Comparison of ENCODE assay signal across 17 cellular contexts in the genomic region with DNA sequence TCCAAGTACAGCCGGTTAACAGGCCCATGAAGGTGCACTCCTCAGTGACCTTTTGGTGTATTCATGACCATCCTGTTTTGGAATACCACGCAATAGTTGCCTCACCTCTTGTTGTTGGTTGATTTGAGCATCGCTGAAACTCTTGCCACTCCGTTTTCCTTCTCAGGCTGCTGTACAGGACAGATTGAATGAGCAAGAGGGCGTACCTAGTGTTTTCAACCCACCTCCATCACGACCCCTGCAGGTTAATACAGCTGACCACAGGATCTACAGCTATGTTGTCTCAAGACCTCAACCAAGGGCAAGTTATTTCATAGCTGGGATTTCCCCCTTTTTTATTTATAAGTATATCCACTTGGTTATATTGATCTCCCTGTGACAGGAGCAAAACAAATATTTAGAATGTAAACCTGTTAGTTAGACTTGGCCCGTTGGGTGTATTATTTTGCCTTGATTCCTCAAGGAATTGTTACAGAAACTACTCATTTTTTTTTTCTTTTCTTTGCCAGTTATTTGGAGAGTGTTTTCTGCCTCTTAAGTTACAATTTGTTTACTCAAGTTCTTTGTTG. TPM values are rescaled to one million over a fixed set of nuclear protein-coding genes. Genes with fewer than 3 reads are reported as not detected.
DNase-seq lines count a peak whose midpoint lies in the region; ATAC-seq and TF ChIP-seq lines count a peak whose summit lies in the region.
"Had no signal": no experiment of that assay in that cellular context is flagged by ENCODE, and none has a peak within 500 bp of the region (broad histone marks: within the 10 kb centered on the region; RNA-seq: fewer than 3 reads in every experiment).

No MANE protein-coding gene starts in this region.

- no peak for DNase-seq in T-helper 2 cell treated with Interferon-gamma antibody and Interleukin-4, amounts not matched to agents 5 μg/mL and 100 μg/mL, for 36 hours (ENCODE audit: low spot score)
- DNase-seq in T-helper 2 cell (no peak), right lobe of liver (no peak), coronary artery (ENCODE audit: low spot score) (no peak), posterior cingulate gyrus (no peak)
- DNase-seq in activated CD4-positive, alpha-beta memory T cell treated with anti-CD3 and anti-CD28 coated beads for 36 hours = no peak
- no peak for DNase-seq in stimulated activated effector memory CD8-positive, alpha-beta T cell treated with anti-CD3 and anti-CD28 coated beads, Interleukin-12 subunit alpha, Interleukin-12 subunit beta, amount 100 ng/mL, for 72 hours (ENCODE audit: low spot score in 2 of 2)
- no peak for DNase-seq in activated CD4-positive, alpha-beta T cell treated with anti-CD3 and anti-CD28 coated beads, Interleukin-2, amount 10 ng/mL, durations not matched to agents 24 days and 14 days
- DNase-seq: C1 segment of cervical spinal cord, COR-L47, GOT3, KG1, MG63, NCI-H1105, NCI-H187, NCI-H510A, SHP77 had no signal

- H3K27me3 Mint-ChIP-seq in T-helper 2 cell treated with Interferon-gamma antibody and Interleukin-4, amounts not matched to agents 5 μg/mL and 100 μg/mL, for 36 hours (ENCODE audit: low read depth) = no peaks in the 10 kb centered on the region
- H3K27me3 Mint-ChIP-seq in activated CD4-positive, alpha-beta memory T cell treated with anti-CD3 and anti-CD28 coated beads for 36 hours = no peaks in the 10 kb centered on the region
- H3K27me3 Mint-ChIP-seq in activated CD4-positive, alpha-beta T cell treated with anti-CD3 and anti-CD28 coated beads, Interleukin-2, amount 10 ng/mL, durations not matched to agents 24 days and 14 days = no peaks in the 10 kb centered on the region

- peak overlapping the region; percentile 37 for H3K4me3 Mint-ChIP-seq in T-helper 2 cell treated with Interferon-gamma antibody and Interleukin-4, amounts not matched to agents 5 μg/mL and 100 μg/mL, for 36 hours
- H3K4me3 Mint-ChIP-seq in activated CD4-positive, alpha-beta memory T cell treated with anti-CD3 and anti-CD28 coated beads for 36 hours = no peak overlapping the region
- H3K4me3 Mint-ChIP-seq in stimulated activated effector memory CD8-positive, alpha-beta T cell treated with anti-CD3 and anti-CD28 coated beads, Interleukin-12 subunit alpha, Interleukin-12 subunit beta, amount 100 ng/mL, for 72 hours = no peak overlapping the region
- no peak overlapping the region for H3K4me3 Mint-ChIP-seq in activated CD4-positive, alpha-beta T cell treated with anti-CD3 and anti-CD28 coated beads, Interleukin-2, amount 10 ng/mL, durations not matched to agents 24 days and 14 days

- peak in 2 of 4 donors; percentile 12 to 26 for TF ChIP-seq CTCF in right lobe of liver (IDR thresholded peaks at IDR 0.05)
- no peak for TF ChIP-seq CTCF in coronary artery (IDR thresholded peaks at IDR 0.05)

- CTCF ChIA-PET in activated CD4-positive, alpha-beta memory T cell treated with anti-CD3 and anti-CD28 coated beads for 36 hours (lab: Charles Lee) = interaction anchor here (2.9 kb wide), 1 partner anchor 38 kb away, joined by 9 read pairs; a partner anchor contains a TSS

- peak; percentile 64 to 72 (median 68) for ATAC-seq in right lobe of liver
- no peak for ATAC-seq in stimulated activated effector memory CD8-positive, alpha-beta T cell treated with anti-CD3 and anti-CD28 coated beads, Interleukin-12 subunit alpha, Interleukin-12 subunit beta, amount 100 ng/mL, for 72 hours

- peaks cover 0 to 20% (median 9%) of the 10 kb centered on the region in 4 donors for H3K36me3 ChIP-seq in right lobe of liver

- H3K4me3 ChIP-seq in right lobe of liver = no peak overlapping the region
- no peak overlapping the region for H3K4me3 ChIP-seq in coronary artery
- H3K4me3 ChIP-seq: MG63 had no signal

- no peak for TF ChIP-seq POLR2A in right lobe of liver (IDR thresholded peaks at IDR 0.05)

- POLR2A ChIA-PET in activated CD4-positive, alpha-beta memory T cell treated with anti-CD3 and anti-CD28 coated beads for 36 hours (lab: Charles Lee) = interaction anchor here (0.6 kb wide), 1 partner anchor 17 kb away, joined by 4 read pairs; no protein-coding TSS in a partner anchor

- peaks cover 62% of the 10 kb centered on the region for H3K36me3 Mint-ChIP-seq in T-helper 2 cell treated with Interferon-gamma antibody and Interleukin-4, amounts not matched to agents 5 μg/mL and 100 μg/mL, for 36 hours (ENCODE audit: low read depth)
- peaks cover 34% of the 10 kb centered on the region for H3K36me3 Mint-ChIP-seq in activated CD4-positive, alpha-beta memory T cell treated with anti-CD3 and anti-CD28 coated beads for 36 hours
- peaks cover 85% of the 10 kb centered on the region for H3K36me3 Mint-ChIP-seq in stimulated activated effector memory CD8-positive, alpha-beta T cell treated with anti-CD3 and anti-CD28 coated beads, Interleukin-12 subunit alpha, Interleukin-12 subunit beta, amount 100 ng/mL, for 72 hours
- H3K36me3 Mint-ChIP-seq in activated CD4-positive, alpha-beta T cell treated with anti-CD3 and anti-CD28 coated beads, Interleukin-2, amount 10 ng/mL, durations not matched to agents 24 days and 14 days (ENCODE audit: low read depth) = peaks cover 58% of the 10 kb centered on the region

- 45% methylated on average over 7 of the region's 7 CpGs for WGBS in right lobe of liver (ENCODE audit: insufficient coverage, low coverage, low lambda C conversion rate, missing lambda C conversion rate)

- intact Hi-C loops in activated CD4-positive, alpha-beta memory T cell treated with anti-CD3 and anti-CD28 coated beads for 36 hours (cut with micrococcal nuclease) = loop anchor here (5.0 kb wide), 1 partner anchor 46 kb away; no protein-coding TSS in a partner anchor
- intact Hi-C loops in right lobe of liver (cut with DNase I) (no loop called here), posterior cingulate gyrus (cut with DNase I) (no loop called here)
- intact Hi-C loops in activated CD4-positive, alpha-beta T cell treated with anti-CD3 and anti-CD28 coated beads, Interleukin-2, amount 10 ng/mL, durations not matched to agents 24 days and 14 days (cut with micrococcal nuclease) = loop anchor here (5.0 kb wide), 1 partner anchor 46 kb away; no protein-coding TSS in a partner anchor

- peak overlapping the region; percentile 60 for H3K27ac Mint-ChIP-seq in T-helper 2 cell treated with Interferon-gamma antibody and Interleukin-4, amounts not matched to agents 5 μg/mL and 100 μg/mL, for 36 hours
- peak overlapping the region; percentile 30 for H3K27ac Mint-ChIP-seq in activated CD4-positive, alpha-beta memory T cell treated with anti-CD3 and anti-CD28 coated beads for 36 hours
- H3K27ac Mint-ChIP-seq in stimulated activated effector memory CD8-positive, alpha-beta T cell treated with anti-CD3 and anti-CD28 coated beads, Interleukin-12 subunit alpha, Interleukin-12 subunit beta, amount 100 ng/mL, for 72 hours = peak overlapping the region; percentile 50
- no peak overlapping the region for H3K27ac Mint-ChIP-seq in activated CD4-positive, alpha-beta T cell treated with anti-CD3 and anti-CD28 coated beads, Interleukin-2, amount 10 ng/mL, durations not matched to agents 24 days and 14 days

- no peaks in the 10 kb centered on the region for H3K9me3 Mint-ChIP-seq in T-helper 2 cell treated with Interferon-gamma antibody and Interleukin-4, amounts not matched to agents 5 μg/mL and 100 μg/mL, for 36 hours
- no peaks in the 10 kb centered on the region for H3K9me3 Mint-ChIP-seq in activated CD4-positive, alpha-beta memory T cell treated with anti-CD3 and anti-CD28 coated beads for 36 hours
- H3K9me3 Mint-ChIP-seq in stimulated activated effector memory CD8-positive, alpha-beta T cell treated with anti-CD3 and anti-CD28 coated beads, Interleukin-12 subunit alpha, Interleukin-12 subunit beta, amount 100 ng/mL, for 72 hours = no peaks in the 10 kb centered on the region
- H3K9me3 Mint-ChIP-seq in activated CD4-positive, alpha-beta T cell treated with anti-CD3 and anti-CD28 coated beads, Interleukin-2, amount 10 ng/mL, durations not matched to agents 24 days and 14 days = no peaks in the 10 kb centered on the region

- H3K4me1 ChIP-seq in right lobe of liver = peaks cover 0 to 13% (median 0%) of the 10 kb centered on the region in 4 donors

- H3K27ac ChIP-seq in right lobe of liver = no peak overlapping the region
- H3K27ac ChIP-seq in coronary artery = no peak overlapping the region

- H3K4me1 Mint-ChIP-seq in T-helper 2 cell treated with Interferon-gamma antibody and Interleukin-4, amounts not matched to agents 5 μg/mL and 100 μg/mL, for 36 hours (ENCODE audit: low read depth) = peaks cover 52% of the 10 kb centered on the region
- peaks cover 49% of the 10 kb centered on the region for H3K4me1 Mint-ChIP-seq in activated CD4-positive, alpha-beta memory T cell treated with anti-CD3 and anti-CD28 coated beads for 36 hours (ENCODE audit: low read depth)
- H3K4me1 Mint-ChIP-seq in stimulated activated effector memory CD8-positive, alpha-beta T cell treated with anti-CD3 and anti-CD28 coated beads, Interleukin-12 subunit alpha, Interleukin-12 subunit beta, amount 100 ng/mL, for 72 hours = peaks cover 44% of the 10 kb centered on the region
- peaks cover 36% of the 10 kb centered on the region for H3K4me1 Mint-ChIP-seq in activated CD4-positive, alpha-beta T cell treated with anti-CD3 and anti-CD28 coated beads, Interleukin-2, amount 10 ng/mL, durations not matched to agents 24 days and 14 days

- no peaks in the 10 kb centered on the region for H3K27me3 ChIP-seq in right lobe of liver
- H3K27me3 ChIP-seq: MG63 had no signal

- H3K9me3 ChIP-seq in right lobe of liver = no peaks in the 10 kb centered on the region
- H3K9me3 ChIP-seq: MG63 had no signal

RNA-seq across cellular contexts. Expression of a gene that starts 38.1 kb away (rescaled TPM):
- total RNA-seq in activated CD4-positive, alpha-beta memory T cell treated with anti-CD3 and anti-CD28 coated beads for 36 hours = 10 to 100 TPM; 34.4 to 34.6 TPM
- 10 to 100 TPM; 17.5 to 23.3 (median 19.8) TPM for total RNA-seq in right lobe of liver
- total RNA-seq in activated CD4-positive, alpha-beta T cell treated with anti-CD3 and anti-CD28 coated beads, Interleukin-2, amount 10 ng/mL, durations not matched to agents 24 days and 14 days = 42.8 and 43.9 TPM in 2 replicates

RNA-seq across cellular contexts. Expression of a gene that starts 50.9 kb away (rescaled TPM):
- 10 to 100 TPM; 61.9 to 68.1 TPM for total RNA-seq in activated CD4-positive, alpha-beta memory T cell treated with anti-CD3 and anti-CD28 coated beads for 36 hours
- total RNA-seq in right lobe of liver = 10 to 100 TPM in 4 of 6 experiments, 1 to 10 TPM in 2; 5.1 to 16.3 (median 12.7) TPM
- 71.4 and 74.0 TPM in 2 replicates for total RNA-seq in activated CD4-positive, alpha-beta T cell treated with anti-CD3 and anti-CD28 coated beads, Interleukin-2, amount 10 ng/mL, durations not matched to agents 24 days and 14 days

Comparison
In these comparisons a context has a peak if more than half of its experiments do, and no peak if none do; other contexts are left out.
1. intact Hi-C loops: an anchor here in activated CD4-positive, alpha-beta memory T cell treated with anti-CD3 and anti-CD28 coated beads for 36 hours (5.0 kb wide) and activated CD4-positive, alpha-beta T cell treated with anti-CD3 and anti-CD28 coated beads, Interleukin-2, amount 10 ng/mL, durations not matched to agents 24 days and 14 days (5.0 kb wide); none called in right lobe of liver and posterior cingulate gyrus.